In genomic region chr3:85667744-85668143, GRCh38 we compare ENCODE assay signal across 8 cellular contexts.
"Had no signal": no experiment of that assay in that cellular context is flagged by ENCODE, and none has a peak within 500 bp of the region (broad histone marks: within the 10 kb centered on the region; RNA-seq: fewer than 3 reads in every experiment).

No MANE protein-coding gene starts in this region.

- ATAC-seq: GM12878 had no signal

- DNase-seq: GDM1, GF-D8 had no signal

- H3K4me3 ChIP-seq: GM12878 had no signal

- FAIRE-seq: G401.6, GM12878, GM12891, GM12892, GM18507, GM19239 had no signal
